Comparison of ENCODE assay signal across 25 cellular contexts in the genomic region with DNA sequence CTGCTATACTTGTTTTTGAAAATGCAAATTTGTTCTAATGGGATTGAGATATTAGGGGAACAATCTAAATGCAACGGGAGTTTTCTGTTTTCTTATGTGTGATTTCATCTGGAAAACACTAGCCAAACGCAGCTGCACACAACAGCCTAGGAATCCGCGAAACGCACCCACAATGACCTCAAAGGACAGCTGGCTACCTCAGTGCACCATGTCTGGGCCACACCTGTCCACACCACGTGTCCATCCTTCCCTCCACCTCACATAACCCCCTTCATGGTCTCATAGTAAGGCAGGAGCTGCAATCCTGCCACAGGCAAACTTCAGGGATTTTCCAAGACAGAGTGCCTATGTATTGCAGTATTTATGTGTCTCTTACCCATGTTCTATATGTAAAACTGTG.
"Had no signal": no experiment of that assay in that cellular context is flagged by ENCODE, and none has a peak within 500 bp of the region (broad histone marks: within the 10 kb centered on the region; RNA-seq: fewer than 3 reads in every experiment).

No MANE protein-coding gene starts in this region.

- H3K36me3 Mint-ChIP-seq: mesothelial cell of epicardium, naive B cell had no signal

- H3K4me3 Mint-ChIP-seq: dendritic cell treated with granulocyte-macrophage colony-stimulating factor and Interleukin-4, amounts not matched to agents 40 ng/mL and 50 ng/mL, for 4 days; effector memory CD8-positive, alpha-beta T cell; endodermal cell; mesothelial cell of epicardium; naive B cell had no signal

- H3K36me3 ChIP-seq: colonic mucosa, esophagus squamous epithelium, gastrocnemius medialis, heart right ventricle, left lung, lower lobe of right lung had no signal

- H3K27ac ChIP-seq: colonic mucosa, epithelial cell of prostate, esophagus squamous epithelium, gastrocnemius medialis, heart right ventricle, left lung, lower lobe of right lung had no signal

- H3K27me3 ChIP-seq: colonic mucosa, left lung had no signal

- H3K9me3 Mint-ChIP-seq: dendritic cell treated with granulocyte-macrophage colony-stimulating factor and Interleukin-4, amounts not matched to agents 40 ng/mL and 50 ng/mL, for 4 days; effector memory CD8-positive, alpha-beta T cell; endodermal cell; mesothelial cell of epicardium; naive B cell had no signal

- H3K9me3 ChIP-seq: colonic mucosa, esophagus squamous epithelium, gastrocnemius medialis, heart right ventricle, left lung, lower lobe of right lung, mucosa of descending colon had no signal

- H3K4me1 Mint-ChIP-seq: endodermal cell, mesothelial cell of epicardium, naive B cell had no signal

- ATAC-seq: effector memory CD8-positive, alpha-beta T cell; esophagus mucosa; gastrocnemius medialis; heart right ventricle; left cardiac atrium; left lung; left ventricle myocardium superior; lower lobe of right lung; mucosa of descending colon had no signal

- H3K4me3 ChIP-seq: colonic mucosa, esophagus squamous epithelium, gastrocnemius medialis, heart right ventricle, left lung, lower lobe of right lung, mucosa of descending colon had no signal

- DNase-seq: colonic mucosa; cortex of kidney; effector CD8-positive, alpha-beta T cell; effector memory CD8-positive, alpha-beta T cell; endodermal cell; erythroblast; esophagus squamous epithelium; foreskin fibroblast; foreskin melanocyte; gastrocnemius medialis; glutamatergic neuron; head of caudate nucleus; heart right ventricle; hippocampal formation; left cardiac atrium; left lung; left ventricle myocardium superior; lower lobe of right lung; mesenchymal stem cell; mucosa of descending colon; naive B cell had no signal

- H3K27ac Mint-ChIP-seq: dendritic cell treated with granulocyte-macrophage colony-stimulating factor and Interleukin-4, amounts not matched to agents 40 ng/mL and 50 ng/mL, for 4 days; effector memory CD8-positive, alpha-beta T cell; endodermal cell; mesothelial cell of epicardium; naive B cell had no signal

- H3K4me1 ChIP-seq: colonic mucosa, esophagus squamous epithelium, gastrocnemius medialis, lower lobe of right lung had no signal
